ENCODE assay signal across 8 cellular contexts in the genomic region with DNA sequence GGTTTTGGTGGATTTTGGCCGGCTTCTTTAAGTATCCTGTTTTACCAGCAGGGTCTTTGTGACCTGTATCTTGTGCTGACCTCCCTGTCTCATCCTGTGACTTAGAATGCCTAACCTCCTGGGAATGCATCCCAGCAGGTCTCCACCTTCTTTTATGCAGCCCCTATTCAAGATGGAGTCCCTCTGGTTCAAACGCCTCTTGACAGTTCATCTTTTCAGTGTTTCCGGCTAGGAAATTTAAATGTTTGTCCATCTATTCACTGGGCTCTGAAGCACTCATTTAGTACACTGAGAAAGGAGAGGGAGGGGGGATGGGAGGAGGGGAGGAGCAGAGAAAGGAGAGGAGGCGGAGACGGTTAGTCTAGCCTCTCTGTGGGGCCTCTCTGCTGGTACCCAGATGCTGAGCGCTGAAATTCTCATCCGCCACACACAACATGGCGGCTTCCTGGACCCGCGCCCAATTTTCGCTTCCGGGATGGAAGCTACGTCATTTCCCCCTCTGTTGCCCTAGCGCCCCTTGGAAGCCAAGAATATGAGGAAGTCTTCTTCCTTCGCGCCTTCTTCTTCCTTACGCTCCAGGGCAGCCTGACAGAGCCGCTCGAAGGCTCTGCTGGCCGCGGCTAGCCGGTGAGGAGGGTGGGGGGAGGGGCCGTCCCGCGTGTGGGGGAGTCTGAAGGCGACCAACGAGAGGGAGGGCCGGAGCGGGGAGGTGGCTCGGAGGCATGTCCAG.
DNase-seq lines count a peak whose midpoint lies in the region; ATAC-seq and TF ChIP-seq lines count a peak whose summit lies in the region.

No MANE protein-coding gene starts in this region.

- no peak for TF ChIP-seq POLR2A in gastroesophageal sphincter (IDR thresholded peaks at IDR 0.05)

- H3K4me1 ChIP-seq in gastroesophageal sphincter: peaks cover 0 to 17% (median 0%) of the 10 kb centered on the region in 3 donors

- peak; percentile 36 for DNase-seq in ACHN
- DNase-seq in GM19238 (ENCODE audit: insufficient read length, low spot score): peak; percentile 51
- DNase-seq in NOMO-1 treated with dmso at 0.1 percent for 144 hours (lab: John Stamatoyannopoulos, UW; ENCODE audit: unreplicated experiment): peak; percentile 78
- DNase-seq in activated gamma-delta T cell treated with anti-CD3 and anti-CD28 coated beads, Interleukin-2, amount 50 U/mL, for 16 hours (ENCODE audit: low read depth): peak; percentile 80
- peak in 54 of 56 donors; percentile 24 to 94 (median 76) for DNase-seq in nucleus accumbens (lab: John Stamatoyannopoulos, UW)
- peak; percentile 40 for DNase-seq in stromal cell of bone marrow (ENCODE audit: low read depth)

- H3K27ac ChIP-seq in gastroesophageal sphincter: peak overlapping the region in 3 of 4 donors; percentile 65 to 79 (median 75)

- ATAC-seq in HG03460 (IDR thresholded peaks at IDR 0.05; ENCODE audit: unreplicated experiment): peak; percentile 98
- ATAC-seq in gastroesophageal sphincter: peak; percentile 91

- H3K27me3 ChIP-seq in gastroesophageal sphincter: peaks cover 18% of the 10 kb centered on the region

- peak overlapping the region; percentile 69 to 74 for H3K4me3 ChIP-seq in gastroesophageal sphincter

- TF ChIP-seq EP300 in gastroesophageal sphincter (IDR thresholded peaks at IDR 0.05): no peak

- no peaks in the 10 kb centered on the region for H3K36me3 ChIP-seq in gastroesophageal sphincter

- WGBS in gastroesophageal sphincter (ENCODE audit: low coverage in 1 of 2), 2 donors: 7% methylated on average over 26 of the region's 30 CpGs; no CpG with 5 or more reads in 1 of the 2 donors

- TF ChIP-seq CTCF in gastroesophageal sphincter (IDR thresholded peaks at IDR 0.05): no peak

- no peaks in the 10 kb centered on the region for H3K9me3 ChIP-seq in gastroesophageal sphincter

- in situ Hi-C loops in ACHN (cut with HindIII; ENCODE audit: low pct_ligation_motif_present, low pct_unique_long_range_greater_than_20kb, low sequenced_read_pairs): no loop called here

Comparison
In these comparisons a context has a peak if more than half of its experiments do, and no peak if none do; other contexts are left out.
1. Peak in every context shown above with its lines: DNase-seq, ATAC-seq, H3K4me3 ChIP-seq and H3K27ac ChIP-seq.